ENCODE assay signal across 15 cellular contexts in the genomic region with DNA sequence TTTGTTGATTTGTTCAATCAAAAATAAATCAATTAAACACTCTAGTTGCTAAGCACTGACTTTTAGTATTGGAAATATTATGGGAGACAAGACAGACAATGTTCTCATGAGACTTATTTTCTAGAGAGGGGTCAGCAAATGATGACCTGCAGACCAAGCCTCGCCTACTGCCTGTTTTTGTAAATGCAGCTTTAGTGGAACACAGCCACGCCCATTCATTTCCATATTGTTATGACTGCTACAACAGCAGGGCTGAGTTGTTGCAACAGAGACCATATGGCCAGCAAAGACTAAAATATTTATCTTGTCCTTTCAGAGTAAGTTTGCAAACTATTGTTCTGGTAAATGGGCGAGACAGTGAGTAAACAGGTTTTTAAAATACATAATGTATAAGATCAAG.
DNase-seq lines count a peak whose midpoint lies in the region; ATAC-seq and TF ChIP-seq lines count a peak whose summit lies in the region.
"Had no signal": no experiment of that assay in that cellular context is flagged by ENCODE, and none has a peak within 500 bp of the region (broad histone marks: within the 10 kb centered on the region; RNA-seq: fewer than 3 reads in every experiment).

No MANE protein-coding gene starts in this region.

- no peaks in the 10 kb centered on the region for H3K4me1 ChIP-seq in left ventricle myocardium inferior
- H3K4me1 ChIP-seq: HAP-1 had no signal

- peak; percentile 4 for DNase-seq in DMS153 (lab: John Stamatoyannopoulos, UW)
- DNase-seq in DMS153 treated with DMSO at 0.1 percent for 48 hours (lab: John Stamatoyannopoulos, UW; ENCODE audit: unreplicated experiment) = no peak
- peak; percentile 80 for DNase-seq in NCI-H748 (lab: John Stamatoyannopoulos, UW; ENCODE audit: unreplicated experiment)
- DNase-seq in fibroblast of villous mesenchyme (ENCODE audit: low read depth) = peak; percentile 46
- DNase-seq in left ventricle myocardium inferior = no peak
- DNase-seq in RWPE1 (ENCODE audit: low spot score) = no peak
- DNase-seq: 8988T; Calu3; CD4-positive, alpha-beta memory T cell; DMS79 treated with DMSO at 0.1 percent for 48 hours; GF-D8 had no signal

- H3K27ac ChIP-seq in left ventricle myocardium inferior (replicated peaks) (no peak overlapping the region), RWPE1 (no peak overlapping the region)
- H3K27ac ChIP-seq: BLaER1, HL-60 had no signal

- TF ChIP-seq CTCF in fibroblast of villous mesenchyme (IDR thresholded peaks at IDR 0.05; ENCODE audit: insufficient read depth, low read depth, low read length) (no peak), left ventricle myocardium inferior (IDR thresholded peaks at IDR 0.05; ENCODE audit: borderline replicate concordance) (no peak), RWPE1 (conservative IDR thresholded peaks at IDR 0.05; ENCODE audit: low read depth) (no peak)

- no peaks in the 10 kb centered on the region for H3K27me3 ChIP-seq in left ventricle myocardium inferior (ENCODE audit: low read depth)
- H3K27me3 ChIP-seq: BLaER1 had no signal

- POLR2A ChIA-PET in RWPE1 (lab: Yijun Ruan, JAX; ENCODE audit: low non-redundant PET) = no interaction called here

- no peak for ATAC-seq in GM21737 (IDR thresholded peaks at IDR 0.05; ENCODE audit: unreplicated experiment)

- CTCF ChIA-PET in RWPE1 (lab: Yijun Ruan, JAX) = no interaction called here

- H3K9me3 ChIP-seq in left ventricle myocardium inferior (replicated peaks) = peaks cover 14% of the 10 kb centered on the region
- H3K9me3 ChIP-seq: BLaER1 had no signal

- no peaks in the 10 kb centered on the region for H3K36me3 ChIP-seq in left ventricle myocardium inferior
- H3K36me3 ChIP-seq: BLaER1, HAP-1 had no signal

- H3K4me3 ChIP-seq in fibroblast of villous mesenchyme (ENCODE audit: low read depth, low read length) = no peak overlapping the region
- no peak overlapping the region for H3K4me3 ChIP-seq in left ventricle myocardium inferior
- H3K4me3 ChIP-seq: BLaER1, HAP-1 had no signal

- intact Hi-C loops in left ventricle myocardium inferior (cut with micrococcal nuclease) = no loop called here

Comparison
In these comparisons a context has a peak if more than half of its experiments do, and no peak if none do; other contexts are left out.
1. DNase-seq: peak in DMS153 (single experiment), NCI-H748 (single experiment) and fibroblast of villous mesenchyme (single experiment); none in DMS153 treated with DMSO at 0.1 percent for 48 hours (single experiment), left ventricle myocardium inferior (single experiment) and RWPE1 (single experiment).